In the genomic region with DNA sequence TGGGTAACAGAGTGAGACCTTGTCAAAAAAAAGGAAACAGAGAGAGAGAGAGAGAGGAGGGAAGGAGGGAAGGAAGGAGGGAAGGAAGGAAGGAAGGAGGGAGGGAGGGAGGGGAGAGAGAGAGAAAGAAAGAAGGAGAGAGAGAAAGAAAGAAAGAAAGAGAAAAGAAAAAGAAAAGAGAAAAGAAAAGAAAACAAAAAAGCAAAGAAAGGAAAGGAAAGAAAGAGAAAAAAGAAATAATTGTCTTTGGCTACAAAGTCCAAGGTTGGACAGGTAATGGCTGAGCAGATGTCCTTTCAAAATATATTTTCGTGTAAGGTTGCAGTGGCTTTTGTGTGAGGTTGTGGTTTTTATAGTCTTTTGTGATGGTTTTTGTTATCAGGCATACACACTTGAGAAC, we compare ENCODE assay signal across 37 cellular contexts. TPM values are rescaled to one million over a fixed set of nuclear protein-coding genes. Genes with fewer than 3 reads are reported as not detected.
"Had no signal": no experiment of that assay in that cellular context is flagged by ENCODE, and none has a peak within 500 bp of the region (broad histone marks: within the 10 kb centered on the region; RNA-seq: fewer than 3 reads in every experiment).

No MANE protein-coding gene starts in this region.

- H3K4me3 ChIP-seq: ascending aorta, breast epithelium, cardiac muscle cell, colonic mucosa, esophagus squamous epithelium, gastroesophageal sphincter, heart right ventricle had no signal

- DNase-seq: activated CD4-positive, alpha-beta memory T cell treated with anti-CD3 and anti-CD28 coated beads, Interleukin-2, amount 10 ng/mL, durations not matched to agents 7 days and 5 days; activated CD4-positive, alpha-beta T cell treated with anti-CD3 and anti-CD28 coated beads for 1 hour; activated CD4-positive, alpha-beta T cell treated with anti-CD3 and anti-CD28 coated beads for 4 hours; activated CD4-positive, alpha-beta T cell treated with anti-CD3 and anti-CD28 coated beads, Interleukin-2, amount 10 ng/mL, durations not matched to agents 7 days and 5 days; activated CD4-positive, alpha-beta T cell treated with anti-CD3 and anti-CD28 coated beads, Interleukin-2, amount 50 U/mL, for 4 hours; activated CD8-positive, alpha-beta memory T cell treated with anti-CD3 and anti-CD28 coated beads, Interleukin-2, amount 50 U/mL, for 48 hours; activated effector memory CD4-positive, alpha-beta T cell treated with Interleukin-2 at 50 U/mL for 16 hours; activated gamma-delta T cell treated with Interleukin-2 at 50 U/mL for 16 hours; activated naive CD4-positive, alpha-beta T cell treated with Interleukin-2 at 50 U/mL for 16 hours; activated naive CD8-positive, alpha-beta T cell treated with anti-CD3 and anti-CD28 coated beads, Interleukin-2, amount 10 ng/mL, durations not matched to agents 7 days and 5 days; activated T-cell treated with anti-CD3 and anti-CD28 coated beads for 4 hours; activated T-cell treated with anti-CD3 and anti-CD28 coated beads, Interleukin-2, amount 50 U/mL, for 24 hours; central memory CD4-positive, alpha-beta T cell; cerebellar nuclear complex; colonic mucosa; effector CD8-positive, alpha-beta T cell; esophagus squamous epithelium; foreskin melanocyte; heart right ventricle; T-helper 1 cell; T-helper 17 cell; T1000 had no signal

- H3K27ac Mint-ChIP-seq: activated CD4-positive, alpha-beta memory T cell treated with anti-CD3 and anti-CD28 coated beads, Interleukin-2, amount 10 ng/mL, durations not matched to agents 7 days and 5 days; activated CD4-positive, alpha-beta T cell treated with anti-CD3 and anti-CD28 coated beads, Interleukin-2, amount 10 ng/mL, durations not matched to agents 7 days and 5 days; activated naive CD4-positive, alpha-beta T cell treated with anti-CD3 and anti-CD28 coated beads, Interleukin-2, amount 50 U/mL, for 24 hours; activated naive CD8-positive, alpha-beta T cell treated with anti-CD3 and anti-CD28 coated beads, Interleukin-2, amount 10 ng/mL, durations not matched to agents 7 days and 5 days; activated T-cell treated with anti-CD3 and anti-CD28 coated beads, Interleukin-2, amount 50 U/mL, for 24 hours; activated T-helper 17 cell treated with anti-CD3 and anti-CD28 coated beads, Interleukin-2, amount 50 U/mL, for 72 hours; T-helper 17 cell; T-helper 2 cell treated with Interferon-gamma antibody and Interleukin-4, amounts not matched to agents 5 μg/mL and 100 μg/mL, for 36 hours had no signal

- H3K27me3 Mint-ChIP-seq: activated CD4-positive, alpha-beta memory T cell treated with anti-CD3 and anti-CD28 coated beads, Interleukin-2, amount 10 ng/mL, durations not matched to agents 7 days and 5 days; activated CD4-positive, alpha-beta T cell treated with anti-CD3 and anti-CD28 coated beads, Interleukin-2, amount 10 ng/mL, durations not matched to agents 7 days and 5 days; activated naive CD4-positive, alpha-beta T cell treated with anti-CD3 and anti-CD28 coated beads, Interleukin-2, amount 50 U/mL, for 24 hours; activated naive CD8-positive, alpha-beta T cell treated with anti-CD3 and anti-CD28 coated beads, Interleukin-2, amount 10 ng/mL, durations not matched to agents 7 days and 5 days; activated T-cell treated with anti-CD3 and anti-CD28 coated beads, Interleukin-2, amount 50 U/mL, for 24 hours had no signal

- H3K4me3 Mint-ChIP-seq: activated CD4-positive, alpha-beta memory T cell treated with anti-CD3 and anti-CD28 coated beads, Interleukin-2, amount 10 ng/mL, durations not matched to agents 7 days and 5 days; activated CD4-positive, alpha-beta T cell treated with anti-CD3 and anti-CD28 coated beads, Interleukin-2, amount 10 ng/mL, durations not matched to agents 7 days and 5 days; activated naive CD4-positive, alpha-beta T cell treated with anti-CD3 and anti-CD28 coated beads, Interleukin-2, amount 50 U/mL, for 24 hours; activated naive CD8-positive, alpha-beta T cell treated with anti-CD3 and anti-CD28 coated beads, Interleukin-2, amount 10 ng/mL, durations not matched to agents 7 days and 5 days; activated T-cell treated with anti-CD3 and anti-CD28 coated beads, Interleukin-2, amount 50 U/mL, for 24 hours; activated T-helper 17 cell treated with anti-CD3 and anti-CD28 coated beads, Interleukin-2, amount 50 U/mL, for 72 hours; brain; T-helper 17 cell; T-helper 2 cell treated with Interferon-gamma antibody and Interleukin-4, amounts not matched to agents 5 μg/mL and 100 μg/mL, for 36 hours had no signal

- H3K36me3 ChIP-seq: ascending aorta, breast epithelium, cardiac muscle cell, colonic mucosa, esophagus squamous epithelium, gastroesophageal sphincter, heart right ventricle had no signal

- ATAC-seq: activated T-helper 17 cell treated with anti-CD3 and anti-CD28 coated beads, Interleukin-2, amount 50 U/mL, for 72 hours; gastroesophageal sphincter; heart right ventricle; T-helper 17 cell had no signal

- H3K9me3 Mint-ChIP-seq: activated CD4-positive, alpha-beta memory T cell treated with anti-CD3 and anti-CD28 coated beads, Interleukin-2, amount 10 ng/mL, durations not matched to agents 7 days and 5 days; activated CD4-positive, alpha-beta T cell treated with anti-CD3 and anti-CD28 coated beads, Interleukin-2, amount 10 ng/mL, durations not matched to agents 7 days and 5 days; activated naive CD8-positive, alpha-beta T cell treated with anti-CD3 and anti-CD28 coated beads, Interleukin-2, amount 10 ng/mL, durations not matched to agents 7 days and 5 days; activated T-cell treated with anti-CD3 and anti-CD28 coated beads, Interleukin-2, amount 50 U/mL, for 24 hours; activated T-helper 17 cell treated with anti-CD3 and anti-CD28 coated beads, Interleukin-2, amount 50 U/mL, for 72 hours; T-helper 2 cell treated with Interferon-gamma antibody and Interleukin-4, amounts not matched to agents 5 μg/mL and 100 μg/mL, for 36 hours had no signal

- H3K36me3 Mint-ChIP-seq: activated naive CD4-positive, alpha-beta T cell treated with anti-CD3 and anti-CD28 coated beads, Interleukin-2, amount 50 U/mL, for 24 hours; activated naive CD8-positive, alpha-beta T cell treated with anti-CD3 and anti-CD28 coated beads, Interleukin-2, amount 10 ng/mL, durations not matched to agents 7 days and 5 days; brain had no signal

- H3K4me1 ChIP-seq: ascending aorta, breast epithelium, colonic mucosa had no signal

- H3K4me1 Mint-ChIP-seq: activated CD4-positive, alpha-beta memory T cell treated with anti-CD3 and anti-CD28 coated beads, Interleukin-2, amount 10 ng/mL, durations not matched to agents 7 days and 5 days; activated CD4-positive, alpha-beta T cell treated with anti-CD3 and anti-CD28 coated beads, Interleukin-2, amount 10 ng/mL, durations not matched to agents 7 days and 5 days; activated naive CD4-positive, alpha-beta T cell treated with anti-CD3 and anti-CD28 coated beads, Interleukin-2, amount 50 U/mL, for 24 hours; activated naive CD8-positive, alpha-beta T cell treated with anti-CD3 and anti-CD28 coated beads, Interleukin-2, amount 10 ng/mL, durations not matched to agents 7 days and 5 days; activated T-helper 17 cell treated with anti-CD3 and anti-CD28 coated beads, Interleukin-2, amount 50 U/mL, for 72 hours; T-helper 17 cell had no signal

- H3K27me3 ChIP-seq: ascending aorta, breast epithelium, cardiac muscle cell, colonic mucosa, esophagus squamous epithelium, gastroesophageal sphincter, heart right ventricle had no signal

- H3K9me3 ChIP-seq: ascending aorta, colonic mucosa, esophagus squamous epithelium, gastroesophageal sphincter, heart right ventricle had no signal

- FAIRE-seq: endometrium, endothelial cell of umbilical vein had no signal

- H3K27ac ChIP-seq: ascending aorta, breast epithelium, colonic mucosa, epithelial cell of prostate, esophagus squamous epithelium, gastroesophageal sphincter, heart right ventricle had no signal

RNA-seq across cellular contexts. Expression of a gene that starts 21.6 kb away (rescaled TPM):
- total RNA-seq: activated CD4-positive, alpha-beta memory T cell treated with anti-CD3 and anti-CD28 coated beads, Interleukin-2, amount 10 ng/mL, durations not matched to agents 7 days and 5 days; activated CD4-positive, alpha-beta T cell treated with anti-CD3 and anti-CD28 coated beads, Interleukin-2, amount 10 ng/mL, durations not matched to agents 7 days and 5 days; activated naive CD8-positive, alpha-beta T cell treated with anti-CD3 and anti-CD28 coated beads, Interleukin-2, amount 10 ng/mL, durations not matched to agents 7 days and 5 days; activated T-helper 17 cell treated with anti-CD3 and anti-CD28 coated beads, Interleukin-2, amount 50 U/mL, for 72 hours; ascending aorta; breast epithelium; dermis microvascular lymphatic vessel endothelial cell; endothelial cell of umbilical vein; fibroblast of lung; fibroblast of villous mesenchyme; glomerular endothelial cell; heart right ventricle; T-helper 17 cell had no signal
- polyA plus RNA-seq: endothelial cell of umbilical vein, fibroblast of lung, heart right ventricle had no signal
